ENCODE assay signal across 6 cellular contexts in the genomic region with DNA sequence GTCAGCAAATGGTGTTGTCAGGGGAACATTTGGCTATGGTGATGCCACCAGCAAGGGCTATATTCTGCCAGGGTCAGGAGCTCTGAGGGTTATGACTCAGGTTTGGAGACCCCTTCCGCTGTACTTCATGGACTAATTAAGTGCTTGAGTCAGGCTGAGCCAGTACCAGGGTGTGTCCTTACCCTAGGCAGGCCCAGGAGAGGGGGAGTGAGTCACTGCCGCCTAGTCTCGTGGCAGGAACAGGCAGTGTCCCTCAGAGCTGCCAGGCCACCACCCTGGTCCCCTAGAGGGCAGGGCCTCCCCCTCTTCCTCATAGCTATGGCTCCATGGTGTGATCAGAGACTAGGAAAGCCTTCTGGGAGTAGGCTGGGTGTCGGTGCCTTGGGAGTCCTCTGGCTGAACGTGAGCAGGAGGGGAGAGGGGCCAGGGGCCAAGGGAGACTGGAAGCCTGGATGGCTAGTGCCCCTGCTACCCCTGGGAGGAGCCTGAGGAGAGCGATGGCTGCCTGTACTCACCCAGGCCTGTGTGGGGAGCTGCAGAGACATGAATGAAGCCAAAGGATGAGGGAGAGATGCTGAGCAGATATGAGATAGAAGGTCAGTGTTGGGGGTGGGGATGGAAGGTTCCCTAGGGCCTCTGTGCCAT. TPM values are rescaled to one million over a fixed set of nuclear protein-coding genes. Genes with fewer than 3 reads are reported as not detected.
DNase-seq lines count a peak whose midpoint lies in the region; ATAC-seq and TF ChIP-seq lines count a peak whose summit lies in the region.

No MANE protein-coding gene starts in this region.

- peaks cover 14% of the 10 kb centered on the region for H3K36me3 ChIP-seq in OCI-LY3 (replicated peaks; ENCODE audit: low read depth, low read length)
- H3K36me3 ChIP-seq in thymus (ENCODE audit: control insufficient read depth, insufficient read depth): peaks cover 13% of the 10 kb centered on the region

- no peak overlapping the region for H3K9ac ChIP-seq in OCI-LY3 (ENCODE audit: low read length)

- H3K27ac ChIP-seq in OCI-LY3 (ENCODE audit: low read length) (no peak overlapping the region), thymus (ENCODE audit: low read depth) (peak overlapping the region; percentile 56)

- TF ChIP-seq CTCF in GM12864 (IDR thresholded peaks at IDR 0.05; ENCODE audit: low read depth, low read length, missing control alignments) (peak; percentile 43), OCI-LY3 (IDR thresholded peaks at IDR 0.05; ENCODE audit: low read depth, low read length) (peak; percentile 32)

- WGBS in thymus: 71% methylated on average over 6 of the region's 6 CpGs

- no peak for ATAC-seq in HG02610 (IDR thresholded peaks at IDR 0.05; ENCODE audit: unreplicated experiment)

- no peak overlapping the region for H3K4me3 ChIP-seq in GM12864 (ENCODE audit: low read depth, low read length)
- no peak overlapping the region for H3K4me3 ChIP-seq in OCI-LY3 (ENCODE audit: low read length)
- H3K4me3 ChIP-seq in thymus (ENCODE audit: low read length): no peak overlapping the region

- no peak for DNase-seq in GM12864 (ENCODE audit: low read depth)
- peak; percentile 34 for DNase-seq in fibroblast of the conjunctiva (ENCODE audit: low read depth)
- DNase-seq in KG1 (lab: John Stamatoyannopoulos, UW): no peak

- H3K9me3 ChIP-seq in OCI-LY3 (ENCODE audit: insufficient read depth, low read length) (no peaks in the 10 kb centered on the region), thymus (ENCODE audit: control insufficient read depth) (no peaks in the 10 kb centered on the region)

- no peak overlapping the region for H3K4me2 ChIP-seq in OCI-LY3 (ENCODE audit: low read length)

- H2AFZ ChIP-seq in OCI-LY3 (ENCODE audit: low read depth, low read length): no peak overlapping the region

- H3K79me2 ChIP-seq in OCI-LY3 (ENCODE audit: low read length): peaks cover 48% of the 10 kb centered on the region

- no peaks in the 10 kb centered on the region for H3K4me1 ChIP-seq in OCI-LY3 (ENCODE audit: low read length)
- peaks cover 61% of the 10 kb centered on the region for H3K4me1 ChIP-seq in thymus (ENCODE audit: control insufficient read depth, insufficient read depth, low read length)

- H3K27me3 ChIP-seq in OCI-LY3 (ENCODE audit: low read depth, low read length) (no peaks in the 10 kb centered on the region), thymus (ENCODE audit: control insufficient read depth, insufficient read depth) (no peaks in the 10 kb centered on the region)

- peaks cover 51% of the 10 kb centered on the region for H4K20me1 ChIP-seq in OCI-LY3 (ENCODE audit: insufficient read depth, low read length)

RNA-seq across cellular contexts. Expression of a gene that starts 10.6 kb away (rescaled TPM):
- 24.9 TPM for polyA plus RNA-seq in thymus

RNA-seq across cellular contexts. Expression of a gene that starts 16.0 kb away (rescaled TPM):
- polyA plus RNA-seq in thymus: 7.0 TPM

RNA-seq across cellular contexts. Expression of a gene that starts 47.2 kb away (rescaled TPM):
- 0.21 TPM for polyA plus RNA-seq in thymus

RNA-seq across cellular contexts. Expression of a gene that starts 58.2 kb away (rescaled TPM):
- polyA plus RNA-seq in thymus: 43.4 TPM

RNA-seq across cellular contexts. Expression of a gene that starts 60.0 kb away (rescaled TPM):
- polyA plus RNA-seq in thymus: 4.3 TPM
